ENCODE assay signal across 18 cellular contexts in genomic region chr12:120750806-120751205, GRCh38.
"Had no signal": no experiment of that assay in that cellular context is flagged by ENCODE, and none has a peak within 500 bp of the region (broad histone marks: within the 10 kb centered on the region; RNA-seq: fewer than 3 reads in every experiment).

No MANE protein-coding gene starts in this region.

- FAIRE-seq: astrocyte, small intestine had no signal

- H3K27ac ChIP-seq: transverse colon, VCaP had no signal

- DNase-seq: activated CD4-positive, alpha-beta T cell treated with anti-CD3 and anti-CD28 coated beads for 4 hours; activated naive CD4-positive, alpha-beta T cell treated with anti-CD3 and anti-CD28 coated beads, Interleukin-2, amount 50 U/mL, for 16 hours; activated T-cell treated with anti-CD3 and anti-CD28 coated beads for 4 hours; left cardiac atrium; nephron progenitor cell; occipital lobe; right cardiac atrium; small intestine; stimulated activated CD4-positive, alpha-beta T cell treated with anti-CD3 and anti-CD28 coated beads, Interleukin-4, amount 100 ng/mL, for 4 hours; stimulated activated CD8-positive, alpha-beta memory T cell treated with anti-CD3 and anti-CD28 coated beads, Interleukin-4, amount 100 ng/mL, for 48 hours; stimulated activated naive CD8-positive, alpha-beta T cell treated with anti-CD3 and anti-CD28 coated beads, Interleukin-15, Interleukin-2, amounts not matched to agents 100 U/mL and 50 U/mL, for 24 hours; transverse colon had no signal

- H3K4me3 Mint-ChIP-seq: mesothelial cell of epicardium, nephron progenitor cell had no signal

- H3K27me3 ChIP-seq: transverse colon had no signal

- H3K4me1 ChIP-seq: transverse colon had no signal

- H3K27ac Mint-ChIP-seq: activated T-helper 2 cell treated with anti-CD3 and anti-CD28 coated beads, Interferon-gamma antibody, Interleukin-2, Interleukin-4, amounts not matched to agents 10 μg/mL and 5 μg/mL and 100 μg/mL, durations not matched to agents 14 hours and 24 hours and 36 hours; mesothelial cell of epicardium; progenitor cell of endocrine pancreas had no signal

- H3K4me1 Mint-ChIP-seq: mesothelial cell of epicardium had no signal

- H3K36me3 ChIP-seq: transverse colon had no signal

- H3K4me3 ChIP-seq: lung, transverse colon had no signal

- H3K27me3 Mint-ChIP-seq: progenitor cell of endocrine pancreas had no signal

- ATAC-seq: left cardiac atrium; right cardiac atrium; stimulated activated naive CD8-positive, alpha-beta T cell treated with anti-CD3 and anti-CD28 coated beads, Interleukin-15, Interleukin-2, amounts not matched to agents 100 U/mL and 50 U/mL, for 24 hours had no signal
